Comparison of ENCODE assay signal across 20 cellular contexts in genomic region chr15:92019706-92020105, GRCh38.
DNase-seq lines count a peak whose midpoint lies in the region; ATAC-seq and TF ChIP-seq lines count a peak whose summit lies in the region.
"Had no signal": no experiment of that assay in that cellular context is flagged by ENCODE, and none has a peak within 500 bp of the region (broad histone marks: within the 10 kb centered on the region; RNA-seq: fewer than 3 reads in every experiment).

No MANE protein-coding gene starts in this region.

- H3K9me3 ChIP-seq in esophagus squamous epithelium (no peaks in the 10 kb centered on the region), testis (no peaks in the 10 kb centered on the region)
- H3K9me3 ChIP-seq: A549, HAP-1 had no signal

- TF ChIP-seq CTCF in esophagus squamous epithelium (IDR thresholded peaks at IDR 0.05) (no peak), omental fat pad (IDR thresholded peaks at IDR 0.05) (no peak), testis (IDR thresholded peaks at IDR 0.05) (no peak)

- TF ChIP-seq POLR2A in esophagus squamous epithelium (IDR thresholded peaks at IDR 0.05) (no peak), testis (IDR thresholded peaks at IDR 0.05) (no peak)

- peak; percentile 82 for DNase-seq in RPMI8226
- no peak for DNase-seq in esophagus squamous epithelium (lab: John Stamatoyannopoulos, UW)
- DNase-seq in omental fat pad (ENCODE audit: low spot score) = no peak
- peak; percentile 74 for DNase-seq in testis
- DNase-seq in hypothalamus (lab: John Stamatoyannopoulos, UW) = no peak
- no peak for DNase-seq in AG08396 (ENCODE audit: low spot score)
- DNase-seq: 8988T; ACHN; C1 segment of cervical spinal cord; Calu3; CD4-positive, alpha-beta memory T cell; COR-L47; DMS53; DMS79 treated with DMSO at 0.1 percent for 48 hours; GF-D8; GOT3; HFFc6 had no signal

- H3K27me3 ChIP-seq in esophagus squamous epithelium (no peaks in the 10 kb centered on the region), testis (no peaks in the 10 kb centered on the region)

- H3K4me1 ChIP-seq in esophagus squamous epithelium (peaks cover 0 to 33% (median 31%) of the 10 kb centered on the region in 3 donors), testis (no peaks in the 10 kb centered on the region)
- H3K4me1 ChIP-seq: A549, HAP-1 had no signal

- WGBS in esophagus squamous epithelium, 2 donors = 58 to 96% methylated on average over 4 to 5 of the region's 7 CpGs
- WGBS in testis, 2 donors = 69 to 85% methylated on average over 4 to 7 of the region's 7 CpGs

- ATAC-seq in omental fat pad (ENCODE audit: low FRiP score) (peak; percentile 2), HG03025 (IDR thresholded peaks at IDR 0.05; ENCODE audit: low FRiP score, unreplicated experiment) (no peak)
- ATAC-seq: A549 had no signal

- intact Hi-C loops in esophagus squamous epithelium (cut with DNase I) (no loop called here), testis (cut with DNase I; ENCODE audit: low total_unique reads) (no loop called here)

- H3K36me3 ChIP-seq in esophagus squamous epithelium (no peaks in the 10 kb centered on the region), testis (ENCODE audit: low read depth, missing control alignments) (no peaks in the 10 kb centered on the region)
- H3K36me3 ChIP-seq: HAP-1 had no signal

- H3K27ac ChIP-seq in esophagus squamous epithelium = peak overlapping the region in 3 of 4 donors; percentile 36 to 59 (median 57)
- H3K27ac ChIP-seq in testis = no peak overlapping the region
- H3K27ac ChIP-seq: A549 had no signal

- H3K4me3 ChIP-seq in esophagus squamous epithelium = no peak overlapping the region
- H3K4me3 ChIP-seq in testis = no peak overlapping the region
- H3K4me3 ChIP-seq: A549, HAP-1 had no signal

Comparison
In these comparisons a context has a peak if more than half of its experiments do, and no peak if none do; other contexts are left out.
1. DNase-seq: peak in RPMI8226 (single experiment) and testis (single experiment); none in esophagus squamous epithelium (single experiment), omental fat pad (single experiment), hypothalamus (0 of 51) and AG08396 (single experiment).
2. H3K27ac ChIP-seq: peak in esophagus squamous epithelium (3 of 4); none in testis (0 of 2).